In the genomic region with DNA sequence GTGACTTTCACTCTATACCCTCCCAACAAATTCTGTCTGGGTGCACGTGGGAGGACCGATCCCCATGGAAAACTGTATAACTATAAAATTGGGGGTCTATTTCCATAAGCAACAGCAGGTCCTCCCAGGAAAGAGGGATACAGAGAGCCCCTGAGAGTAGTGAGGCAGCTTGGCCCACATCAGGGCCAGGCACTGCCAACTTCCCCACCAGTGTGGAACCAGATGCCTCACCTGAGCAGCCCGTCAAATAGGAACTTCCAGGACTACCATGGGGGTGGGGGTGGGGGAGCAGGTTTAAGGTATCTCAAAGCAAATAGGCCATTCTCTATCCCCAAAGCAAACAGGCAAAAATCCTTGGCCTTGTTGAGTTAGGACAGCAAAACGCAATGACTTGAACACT, we compare ENCODE assay signal across 1 cellular context.
TF ChIP-seq lines count a peak whose summit lies in the region.

No MANE protein-coding gene starts in this region.

TF ChIP-seq in IMR-90, 13 proteins besides CTCF, POLR2A, EP300 and RAD21:
- TF ChIP-seq MAZ (IDR thresholded peaks at IDR 0.05; ENCODE audit: borderline replicate concordance, low read depth, low read length) = no peak
- no peak for TF ChIP-seq MAFK (IDR thresholded peaks at IDR 0.05; ENCODE audit: low read depth, low read length)
- TF ChIP-seq ELK1 (IDR thresholded peaks at IDR 0.05; ENCODE audit: borderline replicate concordance, low read depth, low read length) = no peak
- no peak for TF ChIP-seq RFX5 (IDR thresholded peaks at IDR 0.05; ENCODE audit: low read depth, low read length)
- no peak for TF ChIP-seq CEBPB (IDR thresholded peaks at IDR 0.05; ENCODE audit: low read depth, low read length)
- TF ChIP-seq, protein P1, sequence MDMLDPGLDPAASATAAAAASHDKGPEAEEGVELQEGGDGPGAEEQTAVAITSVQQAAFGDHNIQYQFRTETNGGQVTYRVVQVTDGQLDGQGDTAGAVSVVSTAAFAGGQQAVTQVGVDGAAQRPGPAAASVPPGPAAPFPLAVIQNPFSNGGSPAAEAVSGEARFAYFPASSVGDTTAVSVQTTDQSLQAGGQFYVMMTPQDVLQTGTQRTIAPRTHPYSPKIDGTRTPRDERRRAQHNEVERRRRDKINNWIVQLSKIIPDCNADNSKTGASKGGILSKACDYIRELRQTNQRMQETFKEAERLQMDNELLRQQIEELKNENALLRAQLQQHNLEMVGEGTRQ (IDR thresholded peaks at IDR 0.05; ENCODE audit: low read depth, low read length) = no peak
- TF ChIP-seq FOS (IDR thresholded peaks at IDR 0.05; ENCODE audit: low read depth, low read length) = no peak
- no peak for TF ChIP-seq NFE2L2 (IDR thresholded peaks at IDR 0.05; ENCODE audit: low read depth, low read length)
- no peak for TF ChIP-seq SMC3 (IDR thresholded peaks at IDR 0.05; ENCODE audit: low read depth, low read length)
- TF ChIP-seq BHLHE40 (IDR thresholded peaks at IDR 0.05; ENCODE audit: low read depth, low read length) = no peak
- no peak for TF ChIP-seq RCOR1 (IDR thresholded peaks at IDR 0.05; ENCODE audit: insufficient replicate concordance, low read length)
- no peak for TF ChIP-seq CHD1 (IDR thresholded peaks at IDR 0.05; ENCODE audit: low read depth, low read length)
- no peak for TF ChIP-seq MXI1 (IDR thresholded peaks at IDR 0.05; ENCODE audit: borderline replicate concordance, low read depth, low read length)
TF ChIP-seq in IMR-90: peak in this region for 0.
